ENCODE assay signal across 10 cellular contexts in genomic region chr3:39413691-39414420, GRCh38. TPM values are rescaled to one million over a fixed set of nuclear protein-coding genes. Genes with fewer than 3 reads are reported as not detected.
A peak's percentile ranks its signal among the peaks of the same experiment; 100 is the strongest.
DNase-seq lines count a peak whose midpoint lies in the region; ATAC-seq lines count a peak whose summit lies in the region.
"Had no signal": no experiment of that assay in that cellular context is flagged by ENCODE, and none has a peak within 500 bp of the region (broad histone marks: within the 10 kb centered on the region; RNA-seq: fewer than 3 reads in every experiment).

No MANE protein-coding gene starts in this region.

- H3K36me3 ChIP-seq in HUES6 (ENCODE audit: control insufficient read depth, insufficient read depth, low read length) (peaks cover 56% of the 10 kb centered on the region), mucosa of rectum (ENCODE audit: control insufficient read depth in 2 of 2, insufficient read depth in 2 of 2, low read length in 2 of 2) (peaks cover 44 to 54% of the 10 kb centered on the region in 2 donors)

- DNase-seq in G401 (ENCODE audit: low spot score), result peak; percentile 8
- no peak for DNase-seq in activated naive CD8-positive, alpha-beta T cell treated with anti-CD3 and anti-CD28 coated beads for 36 hours
- DNase-seq: MM.1S had no signal

- H3K4me3 ChIP-seq in HUES6 (ENCODE audit: low read depth, low read length) (no peak overlapping the region), mucosa of rectum (ENCODE audit: low read length in 2 of 2) (no peak overlapping the region)

- H3K27me3 ChIP-seq in HUES6 (ENCODE audit: control insufficient read depth, insufficient read depth, low read length) (no peaks in the 10 kb centered on the region), mucosa of rectum (ENCODE audit: control insufficient read depth in 2 of 2, insufficient read depth in 2 of 2, low read length in 2 of 2) (no peaks in the 10 kb centered on the region)

- in situ Hi-C loops in G401 (cut with HindIII; ENCODE audit: low sequenced_read_pairs), result no loop called here

- peaks cover 32% of the 10 kb centered on the region for H3K4me1 Mint-ChIP-seq in activated naive CD8-positive, alpha-beta T cell treated with anti-CD3 and anti-CD28 coated beads for 36 hours

- H3K36me3 Mint-ChIP-seq in activated naive CD8-positive, alpha-beta T cell treated with anti-CD3 and anti-CD28 coated beads for 36 hours, result peaks cover 51% of the 10 kb centered on the region

- H3K27ac Mint-ChIP-seq in activated naive CD8-positive, alpha-beta T cell treated with anti-CD3 and anti-CD28 coated beads for 36 hours, result peak overlapping the region; percentile 54

- no peak for ATAC-seq in HG03175 (IDR thresholded peaks at IDR 0.05; ENCODE audit: unreplicated experiment)
- ATAC-seq in HG02610 (IDR thresholded peaks at IDR 0.05; ENCODE audit: unreplicated experiment), result no peak
- no peak for ATAC-seq in HG03025 (IDR thresholded peaks at IDR 0.05; ENCODE audit: low FRiP score, unreplicated experiment)
- ATAC-seq in HG02623 (IDR thresholded peaks at IDR 0.05; ENCODE audit: unreplicated experiment), result no peak

- H3K27ac ChIP-seq in HUES6 (ENCODE audit: low read depth, low read length), result no peak overlapping the region
- peak overlapping the region; percentile 45 to 68 for H3K27ac ChIP-seq in mucosa of rectum (ENCODE audit: low read depth in 2 of 2, low read length in 2 of 2)

- H3K9ac ChIP-seq in HUES6 (ENCODE audit: low read length) (peak overlapping the region; percentile 22), mucosa of rectum (ENCODE audit: low read depth in 1 of 2, low read length in 2 of 2) (no peak overlapping the region)

- H3K4me3 Mint-ChIP-seq in activated naive CD8-positive, alpha-beta T cell treated with anti-CD3 and anti-CD28 coated beads for 36 hours, result no peak overlapping the region

- H3K4me1 ChIP-seq in HUES6 (ENCODE audit: control insufficient read depth, insufficient read depth, low read length) (peaks cover 8% of the 10 kb centered on the region), mucosa of rectum (ENCODE audit: control insufficient read depth in 2 of 2, insufficient read depth in 2 of 2, low read length in 2 of 2) (peaks cover 2 to 10% of the 10 kb centered on the region in 2 donors)

- H3K27me3 Mint-ChIP-seq in activated naive CD8-positive, alpha-beta T cell treated with anti-CD3 and anti-CD28 coated beads for 36 hours, result no peaks in the 10 kb centered on the region

- H3K9me3 Mint-ChIP-seq in activated naive CD8-positive, alpha-beta T cell treated with anti-CD3 and anti-CD28 coated beads for 36 hours, result no peaks in the 10 kb centered on the region

- H3K9me3 ChIP-seq in HUES6 (ENCODE audit: control insufficient read depth, insufficient read depth, low read depth, low read length) (no peaks in the 10 kb centered on the region), mucosa of rectum (ENCODE audit: control insufficient read depth in 2 of 2, low read length in 2 of 2) (no peaks in the 10 kb centered on the region)

RNA-seq across cellular contexts. Expression of gene RPSA, which starts 7.3 kb away (rescaled TPM):
- total RNA-seq in G401 (2014; rRNA removed; shearing (Covaris generic)), result 2,014 and 2,296 TPM in 2 replicates
- 1,000 to 10,000 TPM; 2,531 to 2,622 TPM for total RNA-seq in activated naive CD8-positive, alpha-beta T cell treated with anti-CD3 and anti-CD28 coated beads for 36 hours

RNA-seq across cellular contexts. Expression of gene SLC25A38, which starts 30.7 kb away (rescaled TPM):
- total RNA-seq in G401 (2014; rRNA removed; shearing (Covaris generic)), result 38.0 and 41.6 TPM in 2 replicates
- total RNA-seq in activated naive CD8-positive, alpha-beta T cell treated with anti-CD3 and anti-CD28 coated beads for 36 hours, result 10 to 100 TPM; 43.2 to 44.1 TPM

RNA-seq across cellular contexts. Expression of gene MOBP, which starts 53.6 kb away (rescaled TPM):
- total RNA-seq in G401 (2014; rRNA removed; shearing (Covaris generic)), result not detected in 2 replicates
- total RNA-seq in activated naive CD8-positive, alpha-beta T cell treated with anti-CD3 and anti-CD28 coated beads for 36 hours, result not detected
- total RNA-seq: renal cortical epithelial cell had no signal
